Comparison of ENCODE assay signal across 9 cellular contexts in genomic region chr2:29223851-29224692, GRCh38.
A peak's percentile ranks its signal among the peaks of the same experiment; 100 is the strongest.
DNase-seq lines count a peak whose midpoint lies in the region; ATAC-seq and TF ChIP-seq lines count a peak whose summit lies in the region.
"Had no signal": no experiment of that assay in that cellular context is flagged by ENCODE, and none has a peak within 500 bp of the region (broad histone marks: within the 10 kb centered on the region; RNA-seq: fewer than 3 reads in every experiment).

No MANE protein-coding gene starts in this region.

- H3K4me1 ChIP-seq in heart left ventricle (peaks cover 0 to 9% (median 0%) of the 10 kb centered on the region in 12 donors), spleen (peaks cover 0 to 6% (median 0%) of the 10 kb centered on the region in 6 donors)

- no peak overlapping the region for H3K27ac ChIP-seq in heart left ventricle
- H3K27ac ChIP-seq in spleen: no peak overlapping the region

- H3K9me3 ChIP-seq in heart left ventricle (no peaks in the 10 kb centered on the region), spleen (no peaks in the 10 kb centered on the region)

- TF ChIP-seq CTCF in HFF-Myc (IDR thresholded peaks at IDR 0.05; ENCODE audit: low read depth, low read length, missing control alignments): no peak
- TF ChIP-seq CTCF in heart left ventricle (IDR thresholded peaks at IDR 0.05): no peak
- TF ChIP-seq CTCF in spleen (IDR thresholded peaks at IDR 0.05 in 8 of 11, conservative IDR thresholded peaks at IDR 0.05 in 3 of 11): no peak
- no peak for TF ChIP-seq CTCF in GM20000 (IDR thresholded peaks at IDR 0.05; ENCODE audit: extremely low read depth, missing control alignments)

- H3K27me3 Mint-ChIP-seq in stimulated activated naive B cell treated with anti-CD40 and anti-IgM and Interleukin-4, amounts not matched to agents 10 μg/mL and 1 μg/mL and 100 μg/mL, for 72 hours: peaks cover 2 to 8% of the 10 kb centered on the region in 2 donors

- intact Hi-C loops in heart left ventricle (cut with DNase I): no loop called here
- intact Hi-C loops in spleen (cut with DNase I; ENCODE audit: low total_unique reads): no loop called here

- H3K36me3 Mint-ChIP-seq in stimulated activated naive B cell treated with anti-CD40 and anti-IgM and Interleukin-4, amounts not matched to agents 10 μg/mL and 1 μg/mL and 100 μg/mL, for 72 hours: no peaks in the 10 kb centered on the region

- H3K4me1 Mint-ChIP-seq in stimulated activated naive B cell treated with anti-CD40 and anti-IgM and Interleukin-4, amounts not matched to agents 10 μg/mL and 1 μg/mL and 100 μg/mL, for 72 hours: no peaks in the 10 kb centered on the region

- no peak overlapping the region for H3K27ac Mint-ChIP-seq in stimulated activated naive B cell treated with anti-CD40 and anti-IgM and Interleukin-4, amounts not matched to agents 10 μg/mL and 1 μg/mL and 100 μg/mL, for 72 hours

- H3K4me3 ChIP-seq in HFF-Myc (replicated peaks; ENCODE audit: low read depth, low read length) (no peak overlapping the region), heart left ventricle (no peak overlapping the region), spleen (no peak overlapping the region)

- H3K4me3 Mint-ChIP-seq in stimulated activated naive B cell treated with anti-CD40 and anti-IgM and Interleukin-4, amounts not matched to agents 10 μg/mL and 1 μg/mL and 100 μg/mL, for 72 hours: no peak overlapping the region

- no peaks in the 10 kb centered on the region for H3K9me3 Mint-ChIP-seq in stimulated activated naive B cell treated with anti-CD40 and anti-IgM and Interleukin-4, amounts not matched to agents 10 μg/mL and 1 μg/mL and 100 μg/mL, for 72 hours

- TF ChIP-seq POLR2A in heart left ventricle (IDR thresholded peaks at IDR 0.05) (no peak), spleen (IDR thresholded peaks at IDR 0.05) (no peak)

- H3K36me3 ChIP-seq in heart left ventricle: no peaks in the 10 kb centered on the region
- H3K36me3 ChIP-seq in spleen: no peaks in the 10 kb centered on the region

- peak; percentile 42 for DNase-seq in HFF-Myc (ENCODE audit: extremely low read depth, low read depth)
- peak in 2 of 5 donors; percentile 12 to 41 for DNase-seq in heart left ventricle
- DNase-seq in spleen: peak; percentile 21
- DNase-seq in GM20000 (ENCODE audit: low spot score): no peak
- DNase-seq in stimulated activated naive B cell treated with anti-CD40 and anti-IgM and Interleukin-4, amounts not matched to agents 10 μg/mL and 1 μg/mL and 100 μg/mL, for 72 hours: no peak
- DNase-seq: activated CD8-positive, alpha-beta memory T cell treated with anti-CD3 and anti-CD28 coated beads, Interleukin-2, amount 50 U/mL, for 4 hours had no signal

- H3K27me3 ChIP-seq in heart left ventricle: peaks cover 0 to 43% (median 13%) of the 10 kb centered on the region in 9 donors
- peaks cover 0 to 38% (median 0%) of the 10 kb centered on the region in 7 donors for H3K27me3 ChIP-seq in spleen (replicated peaks in 1 of 7)

- WGBS in heart left ventricle, 4 donors: 69 to 75% (median 71%) methylated on average over 7 of the region's 7 CpGs
- 61 to 75% (median 64%) methylated on average over 7 of the region's 7 CpGs for WGBS in spleen, 5 donors

- ATAC-seq in SK-N-SH treated with all-trans-retinoic acid at 6 μM for 48 hours (peak; percentile 69), heart left ventricle (peak; percentile 24 to 76 (median 64)), HG03571 (IDR thresholded peaks at IDR 0.05; ENCODE audit: unreplicated experiment) (no peak), GM18868 (IDR thresholded peaks at IDR 0.05; ENCODE audit: unreplicated experiment) (no peak)
- ATAC-seq in stimulated activated naive B cell treated with anti-CD40 and anti-IgM and Interleukin-4, amounts not matched to agents 10 μg/mL and 1 μg/mL and 100 μg/mL, for 72 hours (replicated peaks): no peak

TF ChIP-seq in SK-N-SH treated with all-trans-retinoic acid at 6 μM for 48 hours, 23 proteins besides CTCF, POLR2A, EP300 and RAD21:
- TF ChIP-seq RARB (CRISPR knock-in tag; IDR thresholded peaks at IDR 0.05) (no peak), ZNF8 (CRISPR knock-in tag; IDR thresholded peaks at IDR 0.05) (no peak), ISL1 (CRISPR knock-in tag; IDR thresholded peaks at IDR 0.05) (no peak), ZC3H10 (CRISPR knock-in tag; IDR thresholded peaks at IDR 0.05) (no peak), ZFP30 (CRISPR knock-in tag; IDR thresholded peaks at IDR 0.05) (no peak), PATZ1 (CRISPR knock-in tag; IDR thresholded peaks at IDR 0.05; ENCODE audit: borderline replicate concordance) (no peak), CSDC2 (CRISPR knock-in tag; IDR thresholded peaks at IDR 0.05) (no peak), ZNF565 (CRISPR knock-in tag; conservative IDR thresholded peaks at IDR 0.05; ENCODE audit: low read depth) (no peak), TSHZ2 (CRISPR knock-in tag; IDR thresholded peaks at IDR 0.05) (no peak), TCF4 (CRISPR knock-in tag; IDR thresholded peaks at IDR 0.05; ENCODE audit: borderline replicate concordance) (no peak), POU6F1 (CRISPR knock-in tag; IDR thresholded peaks at IDR 0.05; ENCODE audit: borderline replicate concordance, low read depth) (no peak), ZFP3 (CRISPR knock-in tag; IDR thresholded peaks at IDR 0.05) (no peak), ZNF70 (CRISPR knock-in tag; IDR thresholded peaks at IDR 0.05) (no peak), CREB5 (CRISPR knock-in tag; IDR thresholded peaks at IDR 0.05; ENCODE audit: low read depth) (no peak), BACH2 (CRISPR knock-in tag; IDR thresholded peaks at IDR 0.05; ENCODE audit: borderline replicate concordance) (no peak), GLIS3 (CRISPR knock-in tag; IDR thresholded peaks at IDR 0.05) (no peak)
TF ChIP-seq in SK-N-SH treated with all-trans-retinoic acid at 6 μM for 48 hours: peak in this region for 0.

Comparison
In these comparisons a context has a peak if more than half of its experiments do, and no peak if none do; other contexts are left out.
1. DNase-seq: peak in HFF-Myc (single experiment) and spleen (single experiment); none in GM20000 (single experiment) and stimulated activated naive B cell treated with anti-CD40 and anti-IgM and Interleukin-4, amounts not matched to agents 10 μg/mL and 1 μg/mL and 100 μg/mL, for 72 hours (single experiment).
2. ATAC-seq: peak in SK-N-SH treated with all-trans-retinoic acid at 6 μM for 48 hours (single experiment) and heart left ventricle (4 of 4); none in stimulated activated naive B cell treated with anti-CD40 and anti-IgM and Interleukin-4, amounts not matched to agents 10 μg/mL and 1 μg/mL and 100 μg/mL, for 72 hours (0 of 2), HG03571 (single experiment) and GM18868 (single experiment).